ENCODE assay signal across 2 cellular contexts in genomic region chr7:100753750-100754149, GRCh38.
A peak's percentile ranks its signal among the peaks of the same experiment; 100 is the strongest.
TF ChIP-seq lines count a peak whose summit lies in the region.

No MANE protein-coding gene starts in this region.

TF ChIP-seq in HEK293T, 16 proteins besides CTCF, POLR2A, EP300 and RAD21:
- TF ChIP-seq ZNF384 (IDR thresholded peaks at IDR 0.05) (peak; percentile 27; the same call in 1 of the 2 replicates), CTBP1 (IDR thresholded peaks at IDR 0.05; ENCODE audit: borderline replicate concordance) (no peak), ARNT (IDR thresholded peaks at IDR 0.05) (no peak), HDGF (IDR thresholded peaks at IDR 0.05; ENCODE audit: borderline replicate concordance) (no peak), FOXK2 (IDR thresholded peaks at IDR 0.05) (no peak), SP1 (IDR thresholded peaks at IDR 0.05) (no peak)

TF ChIP-seq in K562, 482 proteins besides CTCF, POLR2A, EP300 and RAD21:
- TF ChIP-seq ZNF507 (tag; conservative IDR thresholded peaks at IDR 0.05) (no peak), ZNF740 (CRISPR knock-in tag; IDR thresholded peaks at IDR 0.05) (no peak), ZNF740 (tag; IDR thresholded peaks at IDR 0.05) (no peak), CEBPB (tag; IDR thresholded peaks at IDR 0.05) (peak; percentile 66), FOXA3 (CRISPR knock-in tag; conservative IDR thresholded peaks at IDR 0.05 in 1 of 2, IDR thresholded peaks at IDR 0.05 in 1 of 2) (no peak), ZNF79 (CRISPR knock-in tag; IDR thresholded peaks at IDR 0.05; ENCODE audit: low read depth) (no peak), MEF2D (tag; conservative IDR thresholded peaks at IDR 0.05; ENCODE audit: low read depth) (no peak), SMAD3 (CRISPR knock-in tag; conservative IDR thresholded peaks at IDR 0.05) (no peak)
